ENCODE assay signal across 28 cellular contexts in genomic region chr14:72341686-72342085, GRCh38.
"Had no signal": no experiment of that assay in that cellular context is flagged by ENCODE, and none has a peak within 500 bp of the region (broad histone marks: within the 10 kb centered on the region; RNA-seq: fewer than 3 reads in every experiment).

No MANE protein-coding gene starts in this region.

- H3K27ac Mint-ChIP-seq: dendritic cell treated with granulocyte-macrophage colony-stimulating factor and Interleukin-4, amounts not matched to agents 40 ng/mL and 50 ng/mL, for 4 days; effector memory CD8-positive, alpha-beta T cell; endodermal cell; mesothelial cell of epicardium had no signal

- H3K27me3 Mint-ChIP-seq: dendritic cell treated with granulocyte-macrophage colony-stimulating factor and Interleukin-4, amounts not matched to agents 40 ng/mL and 50 ng/mL, for 4 days had no signal

- H3K4me1 Mint-ChIP-seq: mesothelial cell of epicardium had no signal

- H3K36me3 ChIP-seq: colonic mucosa, esophagus squamous epithelium, gastrocnemius medialis, heart right ventricle, left ventricle myocardium inferior, lower lobe of right lung had no signal

- ATAC-seq: effector memory CD8-positive, alpha-beta T cell; esophagus mucosa; gastrocnemius medialis; heart right ventricle; left cardiac atrium; left lobe of liver; lower lobe of right lung; mucosa of descending colon had no signal

- H3K9me3 ChIP-seq: colonic mucosa, esophagus squamous epithelium, gastrocnemius medialis, lower lobe of right lung, mucosa of descending colon had no signal

- H3K27ac ChIP-seq: colonic mucosa, epithelial cell of prostate, esophagus squamous epithelium, gastrocnemius medialis, heart right ventricle, left ventricle myocardium inferior, lower lobe of right lung had no signal

- FAIRE-seq: endometrium, islet of Langerhans, keratinocyte had no signal

- H3K27me3 ChIP-seq: colonic mucosa, esophagus squamous epithelium, gastrocnemius medialis, heart right ventricle had no signal

- DNase-seq: cerebellar nuclear complex; colonic mucosa; cortex of kidney; effector CD8-positive, alpha-beta T cell; effector memory CD8-positive, alpha-beta T cell; endodermal cell; erythroblast; esophagus squamous epithelium; foreskin fibroblast; foreskin melanocyte; gastrocnemius medialis; glutamatergic neuron; head of caudate nucleus; heart right ventricle; hippocampal formation; left cardiac atrium; left ventricle myocardium inferior; lower lobe of right lung; mesenchymal stem cell; mucosa of descending colon had no signal

- H3K9me3 Mint-ChIP-seq: effector memory CD8-positive, alpha-beta T cell had no signal

- H3K4me3 ChIP-seq: colonic mucosa, esophagus squamous epithelium, gastrocnemius medialis, heart right ventricle, left ventricle myocardium inferior, lower lobe of right lung, mucosa of descending colon had no signal

- H3K4me1 ChIP-seq: colonic mucosa, esophagus squamous epithelium, gastrocnemius medialis, heart right ventricle, left ventricle myocardium inferior, lower lobe of right lung had no signal

- H3K4me3 Mint-ChIP-seq: dendritic cell treated with granulocyte-macrophage colony-stimulating factor and Interleukin-4, amounts not matched to agents 40 ng/mL and 50 ng/mL, for 4 days; effector memory CD8-positive, alpha-beta T cell; endodermal cell; mesothelial cell of epicardium had no signal

- H3K36me3 Mint-ChIP-seq: mesothelial cell of epicardium had no signal
